In genomic region chrX:16712825-16713155, GRCh38 we compare ENCODE assay signal across 8 cellular contexts. TPM values are rescaled to one million over a fixed set of nuclear protein-coding genes. Genes with fewer than 3 reads are reported as not detected.
DNase-seq lines count a peak whose midpoint lies in the region; ATAC-seq, FAIRE-seq and TF ChIP-seq lines count a peak whose summit lies in the region.

No MANE protein-coding gene starts in this region.

- H3K9me3 ChIP-seq in GM12878 (replicated peaks; ENCODE audit: control insufficient read depth, insufficient read depth, low read length), result no peaks in the 10 kb centered on the region
- no peaks in the 10 kb centered on the region for H3K9me3 ChIP-seq in left lung
- H3K9me3 ChIP-seq in thyroid gland, result no peaks in the 10 kb centered on the region

- peak overlapping the region; percentile 66; the same call in 1 of the 2 replicates for H3K4me2 ChIP-seq in GM12878 (ENCODE audit: control insufficient read depth, insufficient read depth)

- in situ Hi-C loops in GM12878 (cut with MboI), result no loop called here

- FAIRE-seq in GM12878 (lab: Jason Lieb, UNC), result no peak

- peak overlapping the region; percentile 78 for H3K9ac ChIP-seq in GM12878 (ENCODE audit: control insufficient read depth, insufficient read depth, low read length)

- no peaks in the 10 kb centered on the region for H3K4me1 ChIP-seq in GM12878 (ENCODE audit: control insufficient read depth, insufficient read depth, low read length)
- no peaks in the 10 kb centered on the region for H3K4me1 ChIP-seq in left lung
- H3K4me1 ChIP-seq in thyroid gland, result no peaks in the 10 kb centered on the region

- peaks cover 6% of the 10 kb centered on the region; the same call in 1 of the 2 replicates for H3K79me2 ChIP-seq in GM12878 (ENCODE audit: control insufficient read depth, insufficient read depth, low read length)

- TF ChIP-seq RAD21 in GM12878 (IDR thresholded peaks at IDR 0.05; ENCODE audit: insufficient read depth, low read depth, low read length), result no peak

- H3K27ac ChIP-seq in GM12878 (ENCODE audit: control insufficient read depth, insufficient read depth) (peak overlapping the region; percentile 68), left lung (peak overlapping the region; percentile 71 to 81), thyroid gland (peak overlapping the region; percentile 23 to 83 (median 67))

- H2AFZ ChIP-seq in GM12878 (ENCODE audit: control insufficient read depth, low read depth, low read length), result peak overlapping the region; percentile 79

- RAD21 ChIA-PET in GM12878 (lab: Charles Lee; ENCODE audit: unreplicated experiment), result interaction anchor here (0.6 to 0.7 kb wide), 2 partner anchors 10 to 66 kb away, joined by 3 read pairs; no protein-coding TSS in a partner anchor

- CTCF ChIA-PET in GM12878 (lab: Yijun Ruan, JAX), result interaction anchor here (0.6 to 1.4 kb wide), 3 partner anchors 42 to 171 kb away, joined by 3 read pairs; no protein-coding TSS in a partner anchor

- no peaks in the 10 kb centered on the region for H3K36me3 ChIP-seq in GM12878 (ENCODE audit: control insufficient read depth in 2 of 2, insufficient read depth in 2 of 2, low read length in 1 of 2)
- no peaks in the 10 kb centered on the region for H3K36me3 ChIP-seq in left lung
- H3K36me3 ChIP-seq in thyroid gland, result no peaks in the 10 kb centered on the region

- intact Hi-C loops in Right ventricle myocardium inferior (cut with DNase I) (no loop called here), cardiac septum (cut with DNase I) (loop anchor here (10.0 kb wide), 1 partner anchor 858 kb away; the partner anchor contains the start of gene AP1S2), GM12878 (cut with micrococcal nuclease; ENCODE audit: unreplicated experiment) (no loop called here), left lung (cut with DNase I) (no loop called here), thyroid gland (cut with DNase I) (loop anchor here (10.0 kb wide), 1 partner anchor 72 kb away; the partner anchor contains the start of gene TXLNG)

- no peak for DNase-seq in Right ventricle myocardium inferior (ENCODE audit: missing footprints)
- no peak for DNase-seq in cardiac septum (ENCODE audit: low spot score)
- DNase-seq in GM12878 (ENCODE audit: low read depth, low spot score), result no peak
- no peak for DNase-seq in left lung
- no peak for DNase-seq in thyroid gland
- no peak for DNase-seq in cerebellar nuclear complex (lab: John Stamatoyannopoulos, UW)
- no peak for DNase-seq in NK-92 treated with Interleukin-12 subunit alpha and Interleukin-12 subunit beta, amount 100 ng/mL, for 24 hours (lab: John Stamatoyannopoulos, UW)

- WGBS in GM12878 (ENCODE audit: insufficient coverage, insufficient replicate concordance, low lambda C conversion rate, missing lambda C conversion rate), result 2% methylated on average over 5 of the region's 10 CpGs
- 16 to 27% methylated on average over 6 to 7 of the region's 10 CpGs for WGBS in thyroid gland, 2 donors

- no peak for TF ChIP-seq EP300 in GM12878 (IDR thresholded peaks at IDR 0.05; ENCODE audit: borderline replicate concordance in 1 of 2, control insufficient read depth in 1 of 2, low read depth in 2 of 2, low read length in 2 of 2)

- BruUV-seq in GM12878 (replicated peaks; lab: Mats Ljungman, UMichigan), result no TSS peak

- SMC1A ChIA-PET in GM12878 (lab: Charles Lee; ENCODE audit: uncharacterized antibody, unreplicated experiment), result no interaction called here

- TF ChIP-seq CTCF in GM12878 (IDR thresholded peaks at IDR 0.05 in 2 of 3, conservative IDR thresholded peaks at IDR 0.05 in 1 of 3; ENCODE audit: control insufficient read depth in 2 of 3, extremely low read depth in 1 of 3, insufficient read depth in 1 of 3, low read depth in 3 of 3, low read length in 3 of 3) (no peak), left lung (IDR thresholded peaks at IDR 0.05) (no peak), thyroid gland (IDR thresholded peaks at IDR 0.05) (no peak)

- peak; percentile 58 for ATAC-seq in Right ventricle myocardium inferior
- peak; percentile 13 for ATAC-seq in HG03196 (IDR thresholded peaks at IDR 0.05; ENCODE audit: unreplicated experiment)
- peak; percentile 32 for ATAC-seq in GM12878
- peak; percentile 54 for ATAC-seq in left lung

- POLR2A ChIA-PET in GM12878 (lab: Charles Lee), result interaction anchor here (0.6 to 1.4 kb wide), 4 partner anchors 10 to 191 kb away, joined by 3 to 7 read pairs (median 4); no protein-coding TSS in a partner anchor

- H3K27me3 ChIP-seq in GM12878 (replicated peaks in 1 of 2; ENCODE audit: control insufficient read depth in 2 of 2, insufficient read depth in 2 of 2, low read length in 1 of 2) (no peaks in the 10 kb centered on the region), left lung (peaks cover 0 to 10% of the 10 kb centered on the region in 2 donors), thyroid gland (peaks cover 10% of the 10 kb centered on the region)

- H4K20me1 ChIP-seq in GM12878 (ENCODE audit: control insufficient read depth, insufficient read depth), result no peaks in the 10 kb centered on the region

- H3K4me3 ChIP-seq in GM12878 (peak overlapping the region; percentile 82), left lung (peak overlapping the region; percentile 54 to 65), thyroid gland (replicated peaks in 1 of 3) (peak overlapping the region in 2 of 3 donors; percentile 43)

- no peak for TF ChIP-seq POLR2A in GM12878 (IDR thresholded peaks at IDR 0.05; ENCODE audit: low read depth, low read length)
- no peak for TF ChIP-seq POLR2A in thyroid gland (IDR thresholded peaks at IDR 0.05)

TF ChIP-seq in GM12878, 131 proteins besides CTCF, POLR2A, EP300 and RAD21:
- TF ChIP-seq BACH1 (IDR thresholded peaks at IDR 0.05; ENCODE audit: borderline replicate concordance), result no peak
- TF ChIP-seq MTA2 (IDR thresholded peaks at IDR 0.05; ENCODE audit: low read depth), result 0 out of 2 replicates have a peak, but pooled peaks have one; percentile 11
- TF ChIP-seq ZNF622 (IDR thresholded peaks at IDR 0.05), result no peak
- TF ChIP-seq ZNF217 (IDR thresholded peaks at IDR 0.05), result no peak
- peak; percentile 28 for TF ChIP-seq SMAD1 (IDR thresholded peaks at IDR 0.05; ENCODE audit: low read depth, partially characterized antibody)
- no peak for TF ChIP-seq POLR2AphosphoS5 (IDR thresholded peaks at IDR 0.05; ENCODE audit: low read length)
- TF ChIP-seq, protein P1, sequence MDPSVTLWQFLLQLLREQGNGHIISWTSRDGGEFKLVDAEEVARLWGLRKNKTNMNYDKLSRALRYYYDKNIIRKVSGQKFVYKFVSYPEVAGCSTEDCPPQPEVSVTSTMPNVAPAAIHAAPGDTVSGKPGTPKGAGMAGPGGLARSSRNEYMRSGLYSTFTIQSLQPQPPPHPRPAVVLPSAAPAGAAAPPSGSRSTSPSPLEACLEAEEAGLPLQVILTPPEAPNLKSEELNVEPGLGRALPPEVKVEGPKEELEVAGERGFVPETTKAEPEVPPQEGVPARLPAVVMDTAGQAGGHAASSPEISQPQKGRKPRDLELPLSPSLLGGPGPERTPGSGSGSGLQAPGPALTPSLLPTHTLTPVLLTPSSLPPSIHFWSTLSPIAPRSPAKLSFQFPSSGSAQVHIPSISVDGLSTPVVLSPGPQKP (IDR thresholded peaks at IDR 0.05; ENCODE audit: low read depth, low read length), result no peak
- TF ChIP-seq SREBF2 (IDR thresholded peaks at IDR 0.05; ENCODE audit: low read length), result no peak
TF ChIP-seq in GM12878: peak in this region for 2.

RNA-seq across cellular contexts. Expression of gene CTPS2, which starts 0.3 kb away (rescaled TPM):
- total RNA-seq in Right ventricle myocardium inferior, result 4.9 TPM
- 5.9 TPM for total RNA-seq in cardiac septum
- 51.7 and 54.8 TPM in 2 replicates for total RNA-seq in GM12878 (2013; cell fraction: nucleolus; rRNA removed)
- total RNA-seq in GM12878 (2014; rRNA removed), result 15.4 and 18.6 TPM in 2 replicates
- 17.6 and 17.8 TPM in 2 replicates for total RNA-seq in GM12878 (2014; rRNA removed; fragmentation: Illumina TruSeq; extraction: Trizol)
- total RNA-seq in GM12878 (2021), result 13.3 and 14.9 TPM in 2 replicates
- polyA plus RNA-seq in GM12878 (2011; ENCODE audit: low read depth), result 6.3 TPM
- polyA plus RNA-seq in GM12878 (2011; rRNA removed), result 16.9 and 23.3 TPM in 2 replicates
- polyA plus RNA-seq in GM12878 (2011; cell fraction: cytosol; rRNA removed), result 7.4 and 9.1 TPM in 2 replicates
- polyA plus RNA-seq in GM12878 (2011; cell fraction: nucleus; rRNA removed), result 11.1 and 12.1 TPM in 2 replicates
- 6.1 and 8.4 TPM in 2 replicates for polyA plus RNA-seq in GM12878 (2012)
- 15.0 and 19.2 TPM in 2 replicates for polyA plus RNA-seq in GM12878 (2014; fragmentation: Illumina TruSeq; extraction: Trizol)
- 1 to 10 TPM; 5.9 to 7.7 TPM for polyA plus RNA-seq in GM12878 (2014; fragmentation: Nextera tagmentation; extraction: Ambion mirVana)
- polyA plus RNA-seq in GM12878 (2014; rRNA removed), result 11.5 and 11.8 TPM in 2 replicates
- polyA plus RNA-seq in GM12878 (2016; fragmentation: Nextera tagmentation; extraction: Ambion mirVana), result 10 to 100 TPM; 11.9 to 13.5 TPM
- 18.9 and 20.1 TPM in 2 replicates for polyA minus RNA-seq in GM12878 (2011; rRNA and poly(A)+ RNA removed)
- 5.1 and 7.9 TPM in 2 replicates for polyA minus RNA-seq in GM12878 (2011; cell fraction: cytosol; rRNA and poly(A)+ RNA removed)
- 9.6 and 12.4 TPM in 2 replicates for polyA minus RNA-seq in GM12878 (2011; cell fraction: nucleus; rRNA and poly(A)+ RNA removed)
- total RNA-seq in left lung, result 10 to 100 TPM; 10.2 to 15.7 TPM
- 10 to 100 TPM; 15.9 to 25.0 (median 19.3) TPM for total RNA-seq in thyroid gland

RNA-seq across cellular contexts. Expression of gene SYAP1, which starts 6.6 kb away (rescaled TPM):
- total RNA-seq in Right ventricle myocardium inferior, result 19.0 TPM
- total RNA-seq in cardiac septum, result 21.0 TPM
- total RNA-seq in GM12878 (2013; cell fraction: nucleolus; rRNA removed), result 12.6 and 13.9 TPM in 2 replicates
- 20.7 and 23.1 TPM in 2 replicates for total RNA-seq in GM12878 (2014; rRNA removed)
- total RNA-seq in GM12878 (2014; rRNA removed; fragmentation: Illumina TruSeq; extraction: Trizol), result 20.9 and 22.1 TPM in 2 replicates
- total RNA-seq in GM12878 (2021), result 17.6 and 20.3 TPM in 2 replicates
- polyA plus RNA-seq in GM12878 (2011; ENCODE audit: low read depth), result 4.9 TPM
- 11.5 and 16.7 TPM in 2 replicates for polyA plus RNA-seq in GM12878 (2011; rRNA removed)
- 7.7 and 7.9 TPM in 2 replicates for polyA plus RNA-seq in GM12878 (2011; cell fraction: cytosol; rRNA removed)
- polyA plus RNA-seq in GM12878 (2011; cell fraction: nucleus; rRNA removed), result 3.1 and 3.3 TPM in 2 replicates
- 9.0 and 9.8 TPM in 2 replicates for polyA plus RNA-seq in GM12878 (2012)
- 11.3 and 13.6 TPM in 2 replicates for polyA plus RNA-seq in GM12878 (2014; fragmentation: Illumina TruSeq; extraction: Trizol)
- 1 to 10 TPM; 5.9 to 6.1 TPM for polyA plus RNA-seq in GM12878 (2014; fragmentation: Nextera tagmentation; extraction: Ambion mirVana)
- 14.8 and 15.1 TPM in 2 replicates for polyA plus RNA-seq in GM12878 (2014; rRNA removed)
- polyA plus RNA-seq in GM12878 (2016; fragmentation: Nextera tagmentation; extraction: Ambion mirVana), result 10 to 100 TPM; 29.2 to 29.9 TPM
- polyA minus RNA-seq in GM12878 (2011; rRNA and poly(A)+ RNA removed), result 9.9 and 10.0 TPM in 2 replicates
- 5.3 and 6.8 TPM in 2 replicates for polyA minus RNA-seq in GM12878 (2011; cell fraction: cytosol; rRNA and poly(A)+ RNA removed)
- 2.7 and 5.3 TPM in 2 replicates for polyA minus RNA-seq in GM12878 (2011; cell fraction: nucleus; rRNA and poly(A)+ RNA removed)
- 10 to 100 TPM; 25.8 to 36.9 TPM for total RNA-seq in left lung
- total RNA-seq in thyroid gland, result 10 to 100 TPM; 24.7 to 34.2 (median 31.0) TPM

Comparison
In these comparisons a context has a peak if more than half of its experiments do, and no peak if none do; other contexts are left out.
1. intact Hi-C loops: an anchor here in cardiac septum (10.0 kb wide) and thyroid gland (10.0 kb wide); none called in Right ventricle myocardium inferior, GM12878 and left lung.